8 cellular contexts compared by ENCODE assay signal in the genomic region with DNA sequence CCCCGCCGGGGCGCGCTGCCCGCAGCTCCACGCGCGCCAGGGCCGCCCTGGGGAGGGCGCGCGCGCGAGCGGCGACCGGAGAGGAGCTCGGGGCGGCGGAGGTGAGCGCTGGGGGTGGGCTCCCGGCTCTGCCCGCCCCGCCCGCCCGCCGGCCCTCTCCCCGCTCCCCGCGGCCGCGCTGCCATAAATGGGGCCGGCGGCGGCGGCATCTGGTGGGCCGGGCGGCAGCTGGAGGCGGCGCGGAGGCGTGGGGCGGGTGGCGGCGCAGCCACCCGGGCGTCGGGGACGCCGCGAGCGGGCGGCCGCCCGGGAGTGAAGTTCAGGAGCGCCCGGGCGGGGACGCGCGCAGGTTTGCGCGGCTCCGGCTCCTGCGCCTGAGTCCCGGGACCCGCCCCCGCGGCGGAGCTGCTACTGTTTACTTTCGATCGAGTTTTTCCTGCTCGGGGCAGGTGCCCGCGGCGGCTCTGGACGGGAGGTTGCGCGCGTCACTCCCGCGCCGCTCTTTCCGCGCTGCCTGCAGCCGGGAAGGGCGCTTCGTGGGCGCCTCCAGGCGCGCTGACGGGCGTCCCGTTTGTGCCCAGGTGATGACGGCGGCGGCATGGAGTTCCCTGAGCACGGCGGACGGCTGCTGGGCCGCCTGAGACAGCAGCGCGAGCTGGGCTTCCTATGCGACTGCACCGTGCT. TPM values are rescaled to one million over a fixed set of nuclear protein-coding genes. Genes with fewer than 3 reads are reported as not detected.
DNase-seq lines count a peak whose midpoint lies in the region; ATAC-seq lines count a peak whose summit lies in the region.

A gene (plus strand): TSS at position 502 of the 684 bp plus-strand sequence. CDS start 97 bp downstream, at position 599.

- H3K27ac Mint-ChIP-seq in activated CD4-positive, alpha-beta memory T cell treated with anti-CD3 and anti-CD28 coated beads for 36 hours: no peak within 1 kb of the TSS
- H3K27ac Mint-ChIP-seq in effector memory CD8-positive, alpha-beta T cell: peak within 1 kb of the TSS; percentile 49 to 89
- peak within 1 kb of the TSS; percentile 45 for H3K27ac Mint-ChIP-seq in stimulated activated naive CD8-positive, alpha-beta T cell treated with anti-CD3 and anti-CD28 coated beads, Interleukin-15, Interleukin-2, amounts not matched to agents 100 ng/mL and 50 ng/mL, for 24 hours

- DNase-seq in Daoy (ENCODE audit: low read depth) (peak; percentile 62), NCI-H1694 (lab: John Stamatoyannopoulos, UW) (peak; percentile 39), mucosa of gallbladder (ENCODE audit: low spot score) (peak; percentile 88), COLO829 (ENCODE audit: low spot score) (no peak)
- peak; percentile 76 for DNase-seq in activated CD4-positive, alpha-beta memory T cell treated with anti-CD3 and anti-CD28 coated beads for 36 hours
- DNase-seq in effector memory CD8-positive, alpha-beta T cell: peak; percentile 59 to 64 (median 60)

- H3K4me1 Mint-ChIP-seq in activated CD4-positive, alpha-beta memory T cell treated with anti-CD3 and anti-CD28 coated beads for 36 hours (ENCODE audit: low read depth): peaks cover 27% of the 10 kb centered on the region
- H3K4me1 Mint-ChIP-seq in effector memory CD8-positive, alpha-beta T cell (ENCODE audit: low read depth in 2 of 2): peaks cover 3 to 25% of the 10 kb centered on the region in 2 donors
- peaks cover 25% of the 10 kb centered on the region for H3K4me1 Mint-ChIP-seq in stimulated activated naive CD8-positive, alpha-beta T cell treated with anti-CD3 and anti-CD28 coated beads, Interleukin-15, Interleukin-2, amounts not matched to agents 100 ng/mL and 50 ng/mL, for 24 hours (ENCODE audit: low read depth)

- H3K9me3 Mint-ChIP-seq in activated CD4-positive, alpha-beta memory T cell treated with anti-CD3 and anti-CD28 coated beads for 36 hours: no peaks in the 10 kb centered on the region
- no peaks in the 10 kb centered on the region for H3K9me3 Mint-ChIP-seq in effector memory CD8-positive, alpha-beta T cell
- no peaks in the 10 kb centered on the region for H3K9me3 Mint-ChIP-seq in stimulated activated naive CD8-positive, alpha-beta T cell treated with anti-CD3 and anti-CD28 coated beads, Interleukin-15, Interleukin-2, amounts not matched to agents 100 ng/mL and 50 ng/mL, for 24 hours

- no peaks in the 10 kb centered on the region for H3K27me3 Mint-ChIP-seq in activated CD4-positive, alpha-beta memory T cell treated with anti-CD3 and anti-CD28 coated beads for 36 hours
- H3K27me3 Mint-ChIP-seq in effector memory CD8-positive, alpha-beta T cell: no peaks in the 10 kb centered on the region
- peaks cover 12% of the 10 kb centered on the region for H3K27me3 Mint-ChIP-seq in stimulated activated naive CD8-positive, alpha-beta T cell treated with anti-CD3 and anti-CD28 coated beads, Interleukin-15, Interleukin-2, amounts not matched to agents 100 ng/mL and 50 ng/mL, for 24 hours

- POLR2A ChIA-PET in activated CD4-positive, alpha-beta memory T cell treated with anti-CD3 and anti-CD28 coated beads for 36 hours (lab: Charles Lee): interaction anchor here (1.0 kb wide), 1 partner anchor 41 kb away, joined by 3 read pairs; no protein-coding TSS in a partner anchor

- no peaks in the 10 kb centered on the region for H3K36me3 Mint-ChIP-seq in activated CD4-positive, alpha-beta memory T cell treated with anti-CD3 and anti-CD28 coated beads for 36 hours
- peaks cover 29% of the 10 kb centered on the region for H3K36me3 Mint-ChIP-seq in effector memory CD8-positive, alpha-beta T cell (ENCODE audit: insufficient read depth)
- H3K36me3 Mint-ChIP-seq in stimulated activated naive CD8-positive, alpha-beta T cell treated with anti-CD3 and anti-CD28 coated beads, Interleukin-15, Interleukin-2, amounts not matched to agents 100 ng/mL and 50 ng/mL, for 24 hours (ENCODE audit: low read depth): no peaks in the 10 kb centered on the region

- ATAC-seq in GM21825 (IDR thresholded peaks at IDR 0.05; ENCODE audit: unreplicated experiment): peak; percentile 28
- ATAC-seq in effector memory CD8-positive, alpha-beta T cell (replicated peaks): peak; percentile 61

- peak within 1 kb of the TSS; percentile 74 for H3K4me3 Mint-ChIP-seq in activated CD4-positive, alpha-beta memory T cell treated with anti-CD3 and anti-CD28 coated beads for 36 hours
- peak within 1 kb of the TSS; percentile 86 to 90 for H3K4me3 Mint-ChIP-seq in effector memory CD8-positive, alpha-beta T cell
- peak within 1 kb of the TSS; percentile 77 for H3K4me3 Mint-ChIP-seq in stimulated activated naive CD8-positive, alpha-beta T cell treated with anti-CD3 and anti-CD28 coated beads, Interleukin-15, Interleukin-2, amounts not matched to agents 100 ng/mL and 50 ng/mL, for 24 hours

- CTCF ChIA-PET in activated CD4-positive, alpha-beta memory T cell treated with anti-CD3 and anti-CD28 coated beads for 36 hours (lab: Charles Lee): interaction anchor here (0.8 to 2.4 kb wide), 6 partner anchors 12 to 32 kb away, joined by 3 to 12 read pairs (median 6); no protein-coding TSS in a partner anchor

- intact Hi-C loops in activated CD4-positive, alpha-beta memory T cell treated with anti-CD3 and anti-CD28 coated beads for 36 hours (cut with micrococcal nuclease): loop anchor here (1.0 kb wide), 1 partner anchor 48 kb away; no protein-coding TSS in a partner anchor

RNA-seq across cellular contexts. Expression of the gene that starts here (rescaled TPM):
- 2.4 and 2.9 TPM in 2 replicates for total RNA-seq in Daoy (2014; rRNA removed; shearing (Covaris generic))
- 1 to 10 TPM; 3.1 to 3.4 TPM for total RNA-seq in activated CD4-positive, alpha-beta memory T cell treated with anti-CD3 and anti-CD28 coated beads for 36 hours
- 10.3 TPM for total RNA-seq in mucosa of gallbladder
